13 cellular contexts compared by ENCODE assay signal in the genomic region with DNA sequence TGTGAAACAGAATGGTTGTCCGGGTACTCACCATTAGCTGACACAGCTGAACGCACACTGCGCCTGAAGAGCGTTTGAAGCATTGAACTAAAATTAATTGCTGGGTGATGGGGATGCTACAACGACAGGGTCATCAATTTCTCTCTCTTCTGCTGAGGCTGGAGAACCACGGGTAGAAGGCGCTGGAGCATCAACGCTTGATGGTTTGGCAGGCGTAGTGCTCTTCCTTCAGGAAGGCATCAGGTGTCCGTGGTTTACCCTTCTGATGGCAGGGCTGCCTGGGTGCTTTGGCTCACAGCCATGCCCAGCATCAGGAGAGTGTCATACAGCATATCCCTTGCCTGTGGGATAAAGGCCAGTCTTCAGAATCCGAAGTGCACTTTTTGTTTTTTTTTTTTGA. TPM values are rescaled to one million over a fixed set of nuclear protein-coding genes. Genes with fewer than 3 reads are reported as not detected.
DNase-seq lines count a peak whose midpoint lies in the region; ATAC-seq and TF ChIP-seq lines count a peak whose summit lies in the region.
"Had no signal": no experiment of that assay in that cellular context is flagged by ENCODE, and none has a peak within 500 bp of the region (broad histone marks: within the 10 kb centered on the region; RNA-seq: fewer than 3 reads in every experiment).

No MANE protein-coding gene starts in this region.

- peaks cover 0 to 43% (median 26%) of the 10 kb centered on the region in 4 donors for H3K4me1 ChIP-seq in Peyer's patch
- peaks cover 79 to 89% of the 10 kb centered on the region in 2 donors for H3K4me1 ChIP-seq in naive thymus-derived CD4-positive, alpha-beta T cell (ENCODE audit: control insufficient read depth in 2 of 2, insufficient read depth in 2 of 2, low read length in 2 of 2)

- H3K4me3 ChIP-seq in Peyer's patch, result peak overlapping the region in 2 of 4 donors; percentile 6 to 9
- peak overlapping the region; percentile 51 for H3K4me3 ChIP-seq in naive thymus-derived CD4-positive, alpha-beta T cell (ENCODE audit: low read length)

- POLR2A ChIA-PET in naive thymus-derived CD4-positive, alpha-beta T cell (lab: Charles Lee), result interaction anchor here (0.8 to 7.9 kb wide), 20 partner anchors 9 to 780 kb away, joined by 3 to 281 read pairs (median 7); a partner anchor contains a TSS

- TF ChIP-seq CTCF in Peyer's patch (IDR thresholded peaks at IDR 0.05), result no peak

- peak overlapping the region; percentile 87 to 99 (median 97) for H3K27ac Mint-ChIP-seq in IgD-negative memory B cell
- H3K27ac Mint-ChIP-seq in naive thymus-derived CD4-positive, alpha-beta T cell, result peak overlapping the region; percentile 90 to 98 (median 95)

- DNase-seq in NCI-H2171 treated with DMSO at 0.1 percent for 48 hours (lab: John Stamatoyannopoulos, UW), result peak; percentile 34
- DNase-seq in NCI-H2171 (lab: John Stamatoyannopoulos, UW), result no peak
- DNase-seq in Peyer's patch, result no peak
- DNase-seq in naive thymus-derived CD4-positive, alpha-beta T cell, result no peak
- no peak for DNase-seq in D341Med (ENCODE audit: low spot score)
- DNase-seq: heart left ventricle had no signal

- H3K27me3 ChIP-seq in Peyer's patch, result no peaks in the 10 kb centered on the region
- H3K27me3 ChIP-seq in naive thymus-derived CD4-positive, alpha-beta T cell (ENCODE audit: control insufficient read depth in 2 of 2, insufficient read depth in 2 of 2, low read length in 2 of 2), result no peaks in the 10 kb centered on the region
- H3K27me3 ChIP-seq: heart left ventricle had no signal

- intact Hi-C loops in naive thymus-derived CD4-positive, alpha-beta T cell (cut with micrococcal nuclease), result loop anchor here (5.0 to 10.0 kb wide), 3 partner anchors 528 to 789 kb away; a partner anchor contains a TSS

- peak overlapping the region; percentile 53 to 82 (median 59) for H3K27ac ChIP-seq in Peyer's patch
- peak overlapping the region; percentile 18 for H3K27ac ChIP-seq in naive thymus-derived CD4-positive, alpha-beta T cell (ENCODE audit: low read depth, low read length)

- H3K36me3 Mint-ChIP-seq in IgD-negative memory B cell, result peaks cover 2% of the 10 kb centered on the region
- H3K36me3 Mint-ChIP-seq in naive thymus-derived CD4-positive, alpha-beta T cell, result peaks cover 0 to 33% (median 0%) of the 10 kb centered on the region in 5 donors

- peaks cover 0 to 2% (median 0%) of the 10 kb centered on the region in 3 donors for H3K9me3 Mint-ChIP-seq in IgD-negative memory B cell
- H3K9me3 Mint-ChIP-seq in naive thymus-derived CD4-positive, alpha-beta T cell, result peaks cover 0 to 3% (median 0%) of the 10 kb centered on the region in 11 donors

- H3K4me1 Mint-ChIP-seq in IgD-negative memory B cell, result peaks cover 60 to 69% (median 64%) of the 10 kb centered on the region in 3 donors
- H3K4me1 Mint-ChIP-seq in naive thymus-derived CD4-positive, alpha-beta T cell, result peaks cover 80 to 97% (median 94%) of the 10 kb centered on the region in 7 donors

- CTCF ChIA-PET in naive thymus-derived CD4-positive, alpha-beta T cell (lab: Charles Lee), result interaction anchor here (1.1 to 6.6 kb wide), 11 partner anchors 11 to 243 kb away, joined by 3 to 56 read pairs (median 8); no protein-coding TSS in a partner anchor

- peak overlapping the region; percentile 87 to 98 (median 92) for H3K4me3 Mint-ChIP-seq in IgD-negative memory B cell
- H3K4me3 Mint-ChIP-seq in naive thymus-derived CD4-positive, alpha-beta T cell, result peak overlapping the region; percentile 74 to 91 (median 85)

- no peak for TF ChIP-seq POLR2A in Peyer's patch (IDR thresholded peaks at IDR 0.05)

- ATAC-seq in naive thymus-derived CD4-positive, alpha-beta T cell, result no peak
- ATAC-seq in HG02870 (IDR thresholded peaks at IDR 0.05; ENCODE audit: unreplicated experiment) (no peak), GM19324 (IDR thresholded peaks at IDR 0.05; ENCODE audit: low FRiP score, unreplicated experiment) (no peak)
- ATAC-seq: heart left ventricle had no signal

- H3K27me3 Mint-ChIP-seq in IgD-negative memory B cell, result peaks cover 3% of the 10 kb centered on the region
- no peaks in the 10 kb centered on the region for H3K27me3 Mint-ChIP-seq in naive thymus-derived CD4-positive, alpha-beta T cell

- H3K9me3 ChIP-seq in Peyer's patch, result no peaks in the 10 kb centered on the region
- no peaks in the 10 kb centered on the region for H3K9me3 ChIP-seq in naive thymus-derived CD4-positive, alpha-beta T cell (ENCODE audit: control insufficient read depth in 2 of 3, low read length in 3 of 3)
- H3K9me3 ChIP-seq: heart left ventricle had no signal

- no peaks in the 10 kb centered on the region for H3K36me3 ChIP-seq in Peyer's patch
- H3K36me3 ChIP-seq in naive thymus-derived CD4-positive, alpha-beta T cell (ENCODE audit: control insufficient read depth in 2 of 3, insufficient read depth in 3 of 3, low read length in 3 of 3), result no peaks in the 10 kb centered on the region
- H3K36me3 ChIP-seq: heart left ventricle had no signal

RNA-seq across cellular contexts. Expression of a gene that starts 46.9 kb away (rescaled TPM):
- not detected for polyA plus RNA-seq in IgD-negative memory B cell
- not detected for total RNA-seq in Peyer's patch
- total RNA-seq in naive thymus-derived CD4-positive, alpha-beta T cell, result not detected
- polyA plus RNA-seq in naive thymus-derived CD4-positive, alpha-beta T cell, result under 1 TPM in 1 of 2 donors, not detected in 1; 0.14 TPM
- total RNA-seq: A172, NCI-H460, osteocyte, SK-MEL-5 had no signal
- polyA plus RNA-seq: heart left ventricle had no signal
